In genomic region chr20:47501483-47502270, GRCh38 we compare ENCODE assay signal across 1 cellular context.
TF ChIP-seq lines count a peak whose summit lies in the region.

TSS of gene NCOA3 (plus strand) at chr20:47501887. CDS start at chr20:47622248, 120,361 bp downstream.

TF ChIP-seq in H1, 55 proteins besides CTCF, POLR2A, EP300 and RAD21:
- peak; percentile 74 for TF ChIP-seq SIX5 (IDR thresholded peaks at IDR 0.05; ENCODE audit: low read depth, low read length)
- TF ChIP-seq SIRT6 (IDR thresholded peaks at IDR 0.05; ENCODE audit: low read length), result no peak
- TF ChIP-seq SIN3A (conservative IDR thresholded peaks at IDR 0.05 in 1 of 2, IDR thresholded peaks at IDR 0.05 in 1 of 2; ENCODE audit: low read depth in 1 of 2, low read length in 2 of 2), result 0 out of 4 replicates have a peak, but pooled peaks of 1 of the 2 experiments have one; percentile 39
- TF ChIP-seq SRF (IDR thresholded peaks at IDR 0.05; ENCODE audit: low read depth, low read length), result no peak
- no peak for TF ChIP-seq ATF2 (IDR thresholded peaks at IDR 0.05; ENCODE audit: low read length)
- 0 out of 2 replicates have a peak, but pooled peaks have one; percentile 43 for TF ChIP-seq CHD2 (IDR thresholded peaks at IDR 0.05; ENCODE audit: low read length)
- no peak for TF ChIP-seq RFX5 (IDR thresholded peaks at IDR 0.05; ENCODE audit: borderline replicate concordance, low read depth, low read length)
- TF ChIP-seq NRF1 (IDR thresholded peaks at IDR 0.05; ENCODE audit: low read depth, low read length), result no peak
- TF ChIP-seq RBBP5 (IDR thresholded peaks at IDR 0.05; ENCODE audit: borderline replicate concordance, low read depth, low read length), result no peak; the same call in 1 of the 2 replicates
- TF ChIP-seq SP4 (IDR thresholded peaks at IDR 0.05; ENCODE audit: low read length), result peak; percentile 74
- no peak for TF ChIP-seq HDAC6 (IDR thresholded peaks at IDR 0.05; ENCODE audit: low read depth, low read length)
- no peak for TF ChIP-seq NANOG (IDR thresholded peaks at IDR 0.05; ENCODE audit: insufficient read depth, low read depth, low read length, poor library complexity, severe bottlenecking)
- TF ChIP-seq SP1 (IDR thresholded peaks at IDR 0.05; ENCODE audit: low read depth, low read length), result peak; percentile 70; the same call in 1 of the 2 replicates
- TF ChIP-seq RXRA (IDR thresholded peaks at IDR 0.05; ENCODE audit: insufficient read depth, low read depth, low read length), result no peak
- TF ChIP-seq ASH2L (IDR thresholded peaks at IDR 0.05; ENCODE audit: low read length), result peak; percentile 93
- TF ChIP-seq E2F6 (IDR thresholded peaks at IDR 0.05), result peak; percentile 83
- TF ChIP-seq TAF7 (optimal IDR thresholded peaks at IDR 0.05; ENCODE audit: borderline replicate concordance, low read depth, low read length), result peak; percentile 94
- TF ChIP-seq, protein P1, sequence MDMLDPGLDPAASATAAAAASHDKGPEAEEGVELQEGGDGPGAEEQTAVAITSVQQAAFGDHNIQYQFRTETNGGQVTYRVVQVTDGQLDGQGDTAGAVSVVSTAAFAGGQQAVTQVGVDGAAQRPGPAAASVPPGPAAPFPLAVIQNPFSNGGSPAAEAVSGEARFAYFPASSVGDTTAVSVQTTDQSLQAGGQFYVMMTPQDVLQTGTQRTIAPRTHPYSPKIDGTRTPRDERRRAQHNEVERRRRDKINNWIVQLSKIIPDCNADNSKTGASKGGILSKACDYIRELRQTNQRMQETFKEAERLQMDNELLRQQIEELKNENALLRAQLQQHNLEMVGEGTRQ (IDR thresholded peaks at IDR 0.05; ENCODE audit: low read length), result no peak
- TF ChIP-seq SAP30 (IDR thresholded peaks at IDR 0.05; ENCODE audit: insufficient read depth, insufficient replicate concordance, low read length), result no peak
- TF ChIP-seq MAX (IDR thresholded peaks at IDR 0.05), result peak; percentile 80
- no peak for TF ChIP-seq KDM1A (IDR thresholded peaks at IDR 0.05; ENCODE audit: borderline replicate concordance, low read length)
- peak; percentile 97 for TF ChIP-seq TAF1 (IDR thresholded peaks at IDR 0.05; ENCODE audit: low read depth, low read length)
- no peak for TF ChIP-seq ZNF274 (IDR thresholded peaks at IDR 0.05; ENCODE audit: borderline replicate concordance, extremely low read depth, low read length)
- TF ChIP-seq ATF3 (IDR thresholded peaks at IDR 0.05; ENCODE audit: insufficient read depth, low read depth, low read length), result peak; percentile 48; the same call in 1 of the 2 replicates
- TF ChIP-seq CHD1 (IDR thresholded peaks at IDR 0.05; ENCODE audit: low read depth, low read length), result no peak
- peak in 1 of 2 experiments; percentile 75; a peak in 1 of 4 replicates for TF ChIP-seq HDAC2 (IDR thresholded peaks at IDR 0.05; ENCODE audit: borderline replicate concordance in 1 of 2, low read depth in 2 of 2, low read length in 2 of 2)
- TF ChIP-seq PHF8 (conservative IDR thresholded peaks at IDR 0.05; ENCODE audit: low read depth, low read length), result peak; percentile 91
- no peak for TF ChIP-seq RNF2 (IDR thresholded peaks at IDR 0.05; ENCODE audit: borderline replicate concordance, low read depth, low read length, missing control alignments, poor library complexity, severe bottlenecking)
- peak; percentile 64; the same call in 1 of the 2 replicates for TF ChIP-seq POLR2AphosphoS5 (IDR thresholded peaks at IDR 0.05; ENCODE audit: low read depth, low read length)
- no peak for TF ChIP-seq BCL11A (IDR thresholded peaks at IDR 0.05; ENCODE audit: low read depth in 2 of 2, low read length in 2 of 2)
- peak; percentile 79 for TF ChIP-seq CREB1 (IDR thresholded peaks at IDR 0.05)
- TF ChIP-seq GABPA (IDR thresholded peaks at IDR 0.05; ENCODE audit: borderline replicate concordance, insufficient read depth, low read length), result no peak
- TF ChIP-seq CBX8 (IDR thresholded peaks at IDR 0.05; ENCODE audit: borderline replicate concordance, low read depth, low read length), result no peak
- TF ChIP-seq YY1 (IDR thresholded peaks at IDR 0.05; ENCODE audit: low read depth, low read length), result peak; percentile 92
- peak; percentile 62 for TF ChIP-seq KDM4A (IDR thresholded peaks at IDR 0.05; ENCODE audit: low read depth, low read length, severe bottlenecking)
- TF ChIP-seq CHD7 (IDR thresholded peaks at IDR 0.05; ENCODE audit: insufficient replicate concordance, low read length), result no peak
- TF ChIP-seq CTBP2 (IDR thresholded peaks at IDR 0.05; ENCODE audit: borderline replicate concordance, insufficient read depth, insufficient read length, low read length), result peak; percentile 95
- TF ChIP-seq CEBPB (IDR thresholded peaks at IDR 0.05; ENCODE audit: low read depth, low read length), result no peak
- peak; percentile 94 for TF ChIP-seq TBP (IDR thresholded peaks at IDR 0.05; ENCODE audit: low read depth, low read length)
